2 cellular contexts compared by ENCODE assay signal in genomic region chr1:53195211-53195909, GRCh38.
TF ChIP-seq lines count a peak whose summit lies in the region.

No MANE protein-coding gene starts in this region.

TF ChIP-seq in SK-N-SH, 30 proteins besides CTCF, POLR2A, EP300 and RAD21:
- TF ChIP-seq, protein P1, sequence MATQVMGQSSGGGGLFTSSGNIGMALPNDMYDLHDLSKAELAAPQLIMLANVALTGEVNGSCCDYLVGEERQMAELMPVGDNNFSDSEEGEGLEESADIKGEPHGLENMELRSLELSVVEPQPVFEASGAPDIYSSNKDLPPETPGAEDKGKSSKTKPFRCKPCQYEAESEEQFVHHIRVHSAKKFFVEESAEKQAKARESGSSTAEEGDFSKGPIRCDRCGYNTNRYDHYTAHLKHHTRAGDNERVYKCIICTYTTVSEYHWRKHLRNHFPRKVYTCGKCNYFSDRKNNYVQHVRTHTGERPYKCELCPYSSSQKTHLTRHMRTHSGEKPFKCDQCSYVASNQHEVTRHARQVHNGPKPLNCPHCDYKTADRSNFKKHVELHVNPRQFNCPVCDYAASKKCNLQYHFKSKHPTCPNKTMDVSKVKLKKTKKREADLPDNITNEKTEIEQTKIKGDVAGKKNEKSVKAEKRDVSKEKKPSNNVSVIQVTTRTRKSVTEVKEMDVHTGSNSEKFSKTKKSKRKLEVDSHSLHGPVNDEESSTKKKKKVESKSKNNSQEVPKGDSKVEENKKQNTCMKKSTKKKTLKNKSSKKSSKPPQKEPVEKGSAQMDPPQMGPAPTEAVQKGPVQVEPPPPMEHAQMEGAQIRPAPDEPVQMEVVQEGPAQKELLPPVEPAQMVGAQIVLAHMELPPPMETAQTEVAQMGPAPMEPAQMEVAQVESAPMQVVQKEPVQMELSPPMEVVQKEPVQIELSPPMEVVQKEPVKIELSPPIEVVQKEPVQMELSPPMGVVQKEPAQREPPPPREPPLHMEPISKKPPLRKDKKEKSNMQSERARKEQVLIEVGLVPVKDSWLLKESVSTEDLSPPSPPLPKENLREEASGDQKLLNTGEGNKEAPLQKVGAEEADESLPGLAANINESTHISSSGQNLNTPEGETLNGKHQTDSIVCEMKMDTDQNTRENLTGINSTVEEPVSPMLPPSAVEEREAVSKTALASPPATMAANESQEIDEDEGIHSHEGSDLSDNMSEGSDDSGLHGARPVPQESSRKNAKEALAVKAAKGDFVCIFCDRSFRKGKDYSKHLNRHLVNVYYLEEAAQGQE (IDR thresholded peaks at IDR 0.05; ENCODE audit: low read depth, low read length), result no peak
- TF ChIP-seq SMC3 (IDR thresholded peaks at IDR 0.05; ENCODE audit: low read depth, low read length), result no peak
- no peak for TF ChIP-seq RFX5 (IDR thresholded peaks at IDR 0.05; ENCODE audit: low read length)
- TF ChIP-seq CHD2 (IDR thresholded peaks at IDR 0.05; ENCODE audit: low read length, partially characterized antibody), result no peak
- no peak for TF ChIP-seq SIN3A (IDR thresholded peaks at IDR 0.05; ENCODE audit: borderline replicate concordance, low read depth, low read length)
- no peak for TF ChIP-seq YY1 (IDR thresholded peaks at IDR 0.05; ENCODE audit: low read depth)
- TF ChIP-seq ZBTB33 (IDR thresholded peaks at IDR 0.05; ENCODE audit: borderline replicate concordance, low read depth), result no peak
- TF ChIP-seq TAF1 (IDR thresholded peaks at IDR 0.05; ENCODE audit: borderline replicate concordance, low read depth, low read length), result no peak
- TF ChIP-seq, protein P2, sequence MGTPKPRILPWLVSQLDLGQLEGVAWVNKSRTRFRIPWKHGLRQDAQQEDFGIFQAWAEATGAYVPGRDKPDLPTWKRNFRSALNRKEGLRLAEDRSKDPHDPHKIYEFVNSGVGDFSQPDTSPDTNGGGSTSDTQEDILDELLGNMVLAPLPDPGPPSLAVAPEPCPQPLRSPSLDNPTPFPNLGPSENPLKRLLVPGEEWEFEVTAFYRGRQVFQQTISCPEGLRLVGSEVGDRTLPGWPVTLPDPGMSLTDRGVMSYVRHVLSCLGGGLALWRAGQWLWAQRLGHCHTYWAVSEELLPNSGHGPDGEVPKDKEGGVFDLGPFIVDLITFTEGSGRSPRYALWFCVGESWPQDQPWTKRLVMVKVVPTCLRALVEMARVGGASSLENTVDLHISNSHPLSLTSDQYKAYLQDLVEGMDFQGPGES (IDR thresholded peaks at IDR 0.05; ENCODE audit: low read depth, low read length), result no peak
- no peak for TF ChIP-seq GABPA (IDR thresholded peaks at IDR 0.05; ENCODE audit: low read depth)
- no peak for TF ChIP-seq MEF2A (IDR thresholded peaks at IDR 0.05; ENCODE audit: borderline replicate concordance, low read depth)
- no peak for TF ChIP-seq RCOR1 (IDR thresholded peaks at IDR 0.05; ENCODE audit: low read length)
- TF ChIP-seq JUND (IDR thresholded peaks at IDR 0.05), result no peak
- TF ChIP-seq, protein P3, sequence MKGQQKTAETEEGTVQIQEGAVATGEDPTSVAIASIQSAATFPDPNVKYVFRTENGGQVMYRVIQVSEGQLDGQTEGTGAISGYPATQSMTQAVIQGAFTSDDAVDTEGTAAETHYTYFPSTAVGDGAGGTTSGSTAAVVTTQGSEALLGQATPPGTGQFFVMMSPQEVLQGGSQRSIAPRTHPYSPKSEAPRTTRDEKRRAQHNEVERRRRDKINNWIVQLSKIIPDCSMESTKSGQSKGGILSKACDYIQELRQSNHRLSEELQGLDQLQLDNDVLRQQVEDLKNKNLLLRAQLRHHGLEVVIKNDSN (IDR thresholded peaks at IDR 0.05; ENCODE audit: borderline replicate concordance, low read depth), result no peak
- no peak for TF ChIP-seq NRF1 (IDR thresholded peaks at IDR 0.05; ENCODE audit: low read depth, low read length)
- no peak for TF ChIP-seq FOXJ3 (CRISPR knock-in tag; IDR thresholded peaks at IDR 0.05)
- no peak for TF ChIP-seq PBX3 (IDR thresholded peaks at IDR 0.05)
- TF ChIP-seq TEAD4 (IDR thresholded peaks at IDR 0.05; ENCODE audit: borderline replicate concordance, insufficient read depth), result no peak
- no peak for TF ChIP-seq RXRA (IDR thresholded peaks at IDR 0.05; ENCODE audit: borderline replicate concordance, low read depth)
TF ChIP-seq in SK-N-SH: peak in this region for 0.

TF ChIP-seq in SK-N-SH treated with all-trans-retinoic acid at 6 μM for 48 hours, 23 proteins besides CTCF, POLR2A, EP300 and RAD21 (continued from another document):
- TF ChIP-seq CREB5 (CRISPR knock-in tag; IDR thresholded peaks at IDR 0.05; ENCODE audit: low read depth), result no peak
- no peak for TF ChIP-seq CSRNP3 (CRISPR knock-in tag; IDR thresholded peaks at IDR 0.05)
- no peak for TF ChIP-seq GLIS3 (CRISPR knock-in tag; IDR thresholded peaks at IDR 0.05)
- no peak for TF ChIP-seq ZFP3 (CRISPR knock-in tag; IDR thresholded peaks at IDR 0.05)
- TF ChIP-seq ISL1 (CRISPR knock-in tag; IDR thresholded peaks at IDR 0.05), result no peak
- no peak for TF ChIP-seq ZFP30 (CRISPR knock-in tag; IDR thresholded peaks at IDR 0.05)
- TF ChIP-seq RARB (CRISPR knock-in tag; IDR thresholded peaks at IDR 0.05), result no peak
- no peak for TF ChIP-seq ZNF8 (CRISPR knock-in tag; IDR thresholded peaks at IDR 0.05)
- no peak for TF ChIP-seq PPARA (CRISPR knock-in tag; IDR thresholded peaks at IDR 0.05; ENCODE audit: borderline replicate concordance)
- TF ChIP-seq TOX (CRISPR knock-in tag; IDR thresholded peaks at IDR 0.05; ENCODE audit: borderline replicate concordance), result no peak
- TF ChIP-seq CSDC2 (CRISPR knock-in tag; IDR thresholded peaks at IDR 0.05), result no peak
